Comparison of ENCODE assay signal across 19 cellular contexts in genomic region chr5:98993512-98993911, GRCh38.
"Had no signal": no experiment of that assay in that cellular context is flagged by ENCODE, and none has a peak within 500 bp of the region (broad histone marks: within the 10 kb centered on the region; RNA-seq: fewer than 3 reads in every experiment).

No MANE protein-coding gene starts in this region.

- H3K36me3 ChIP-seq: colonic mucosa, ovary, right lobe of liver, transverse colon, WERI-Rb-1 had no signal

- H3K9me3 ChIP-seq: body of pancreas, colonic mucosa, ovary, right lobe of liver, transverse colon had no signal

- H3K4me3 ChIP-seq: body of pancreas, colonic mucosa, lung, ovary, right lobe of liver, smooth muscle cell, transverse colon had no signal

- H3K27me3 Mint-ChIP-seq: activated CD4-positive, alpha-beta memory T cell treated with anti-CD3 and anti-CD28 coated beads, Interleukin-2, amount 10 ng/mL, durations not matched to agents 7 days and 5 days; activated naive CD4-positive, alpha-beta T cell treated with anti-CD3 and anti-CD28 coated beads, Interleukin-2, amount 50 U/mL, for 24 hours had no signal

- H3K27me3 ChIP-seq: body of pancreas, colonic mucosa, ovary, right lobe of liver, transverse colon had no signal

- H3K4me3 Mint-ChIP-seq: activated CD4-positive, alpha-beta memory T cell treated with anti-CD3 and anti-CD28 coated beads, Interleukin-2, amount 10 ng/mL, durations not matched to agents 7 days and 5 days; activated naive CD4-positive, alpha-beta T cell treated with anti-CD3 and anti-CD28 coated beads, Interleukin-2, amount 50 U/mL, for 24 hours; T-helper 1 cell treated with Interleukin-12 subunit alpha and Interleukin-12 subunit beta and Interleukin-4 antibody, amounts not matched to agents 30 μg/mL and 1 μg/mL, for 36 hours had no signal

- DNase-seq: activated CD4-positive, alpha-beta memory T cell treated with anti-CD3 and anti-CD28 coated beads, Interleukin-2, amount 10 ng/mL, durations not matched to agents 7 days and 5 days; activated CD8-positive, alpha-beta memory T cell treated with anti-CD3 and anti-CD28 coated beads, Interleukin-2, amount 50 U/mL, for 4 hours; activated effector memory CD4-positive, alpha-beta T cell treated with anti-CD3 and anti-CD28 coated beads, Interleukin-2, amount 50 U/mL, for 16 hours; activated T-cell treated with anti-CD3 and anti-CD28 coated beads, Interleukin-2, amount 50 U/mL, for 48 hours; amniotic stem cell; body of pancreas; central memory CD4-positive, alpha-beta T cell; colonic mucosa; left colon; midbrain; ovary; right lobe of liver; transverse colon; WERI-Rb-1 had no signal

- H3K4me1 Mint-ChIP-seq: activated CD4-positive, alpha-beta memory T cell treated with anti-CD3 and anti-CD28 coated beads, Interleukin-2, amount 10 ng/mL, durations not matched to agents 7 days and 5 days had no signal

- H3K4me1 ChIP-seq: body of pancreas, colonic mucosa, right lobe of liver, transverse colon had no signal

- H3K9me3 Mint-ChIP-seq: activated CD4-positive, alpha-beta memory T cell treated with anti-CD3 and anti-CD28 coated beads, Interleukin-2, amount 10 ng/mL, durations not matched to agents 7 days and 5 days; activated naive CD4-positive, alpha-beta T cell treated with anti-CD3 and anti-CD28 coated beads, Interleukin-2, amount 50 U/mL, for 24 hours; T-helper 1 cell treated with Interleukin-12 subunit alpha and Interleukin-12 subunit beta and Interleukin-4 antibody, amounts not matched to agents 30 μg/mL and 1 μg/mL, for 36 hours had no signal

- H3K27ac ChIP-seq: body of pancreas, colonic mucosa, ovary, right lobe of liver, transverse colon, WERI-Rb-1 had no signal

- ATAC-seq: body of pancreas, esophagus mucosa, left colon, right lobe of liver had no signal

- H3K27ac Mint-ChIP-seq: activated CD4-positive, alpha-beta memory T cell treated with anti-CD3 and anti-CD28 coated beads, Interleukin-2, amount 10 ng/mL, durations not matched to agents 7 days and 5 days; activated naive CD4-positive, alpha-beta T cell treated with anti-CD3 and anti-CD28 coated beads, Interleukin-2, amount 50 U/mL, for 24 hours; T-helper 1 cell treated with Interleukin-12 subunit alpha and Interleukin-12 subunit beta and Interleukin-4 antibody, amounts not matched to agents 30 μg/mL and 1 μg/mL, for 36 hours had no signal
